ENCODE assay signal across 22 cellular contexts in the genomic region with DNA sequence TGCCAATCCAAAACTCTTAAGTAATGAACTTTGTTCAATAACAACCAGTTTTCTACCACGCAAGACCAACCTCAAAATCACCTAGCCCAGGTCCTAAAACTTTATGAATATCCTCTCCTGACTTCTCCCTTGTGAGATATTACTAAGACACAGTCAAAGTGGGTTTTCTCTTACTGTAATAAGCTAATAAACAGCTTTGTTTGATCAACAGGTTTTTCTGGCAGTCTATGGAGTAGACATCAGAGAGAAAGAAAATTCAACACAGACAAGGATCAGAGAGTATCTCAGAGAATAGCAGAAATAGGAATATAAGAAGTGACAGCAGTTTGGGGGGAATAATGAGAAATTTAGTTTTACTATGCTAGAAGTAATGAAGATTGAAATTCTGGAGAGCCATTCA.
DNase-seq lines count a peak whose midpoint lies in the region; ATAC-seq, FAIRE-seq and TF ChIP-seq lines count a peak whose summit lies in the region.
"Had no signal": no experiment of that assay in that cellular context is flagged by ENCODE, and none has a peak within 500 bp of the region (broad histone marks: within the 10 kb centered on the region; RNA-seq: fewer than 3 reads in every experiment).

No MANE protein-coding gene starts in this region.

- 88% methylated on average over 1 of the region's 1 CpG for WGBS in prostate gland

- no peak overlapping the region for H3K4me3 ChIP-seq in HEK293 (ENCODE audit: low read depth, low read length)
- no peak overlapping the region for H3K4me3 ChIP-seq in OCI-LY3 (ENCODE audit: low read length)
- no peak overlapping the region for H3K4me3 ChIP-seq in prostate gland
- H3K4me3 ChIP-seq: BLaER1 treated with 17β-estradiol and CSF1 and Interleukin-3, amounts not matched to agents 10 nM and 100 nM had no signal

- no peak overlapping the region for H2AFZ ChIP-seq in OCI-LY3 (ENCODE audit: low read depth, low read length)

- H3K27ac ChIP-seq in HEK293 (ENCODE audit: extremely low read depth, low read depth, low read length) (no peak overlapping the region), OCI-LY3 (ENCODE audit: low read length) (peak overlapping the region; percentile 93), prostate gland (no peak overlapping the region)
- H3K27ac ChIP-seq: BLaER1 treated with 17β-estradiol and CSF1 and Interleukin-3, amounts not matched to agents 10 nM and 100 nM; C4-2B had no signal

- POLR2A ChIA-PET in HEK293 (lab: Yijun Ruan, JAX), result no interaction called here

- intact Hi-C loops in prostate gland (cut with DNase I), result no loop called here

- 0 out of 2 replicates have a peak overlapping the region, but pooled peaks have one; percentile 3 for H3K9ac ChIP-seq in OCI-LY3 (ENCODE audit: low read length)
- H3K9ac ChIP-seq: BLaER1 treated with 17β-estradiol and CSF1 and Interleukin-3, amounts not matched to agents 10 nM and 100 nM had no signal

- no peaks in the 10 kb centered on the region for H3K79me2 ChIP-seq in OCI-LY3 (ENCODE audit: low read length)

- no peak overlapping the region for H3K27ac Mint-ChIP-seq in activated naive CD4-positive, alpha-beta T cell treated with anti-CD3 and anti-CD28 coated beads, Interleukin-2, amount 50 U/mL, for 72 hours
- H3K27ac Mint-ChIP-seq: B cell; CD4-positive, alpha-beta T cell; CD8-positive, alpha-beta T cell had no signal

- peak; percentile 23 for FAIRE-seq in GM12891 (lab: Jason Lieb, UNC)
- FAIRE-seq: A204.1, D721Med, G401.6, GM18507, GM19239 had no signal

- ATAC-seq in activated naive CD4-positive, alpha-beta T cell treated with anti-CD3 and anti-CD28 coated beads, Interleukin-2, amount 50 U/mL, for 72 hours, result no peak
- ATAC-seq: CD8-positive, alpha-beta T cell had no signal

- CTCF ChIA-PET in HEK293 (lab: Yijun Ruan, JAX), result interaction anchor here (0.6 kb wide), 1 partner anchor 332 kb away, joined by 5 read pairs; no protein-coding TSS in a partner anchor

- H3K36me3 ChIP-seq in HEK293 (ENCODE audit: control insufficient read depth in 2 of 2, insufficient read depth in 1 of 2, low read length in 2 of 2) (peaks cover 10 to 18% of the 10 kb centered on the region in 2 experiments), OCI-LY3 (replicated peaks; ENCODE audit: low read depth, low read length) (peaks cover 33% of the 10 kb centered on the region), prostate gland (no peaks in the 10 kb centered on the region)

- H3K9me3 ChIP-seq in HEK293 (ENCODE audit: control insufficient read depth, insufficient read depth, low read depth, low read length) (no peaks in the 10 kb centered on the region), OCI-LY3 (ENCODE audit: insufficient read depth, low read length) (no peaks in the 10 kb centered on the region), prostate gland (no peaks in the 10 kb centered on the region)
- H3K9me3 ChIP-seq: BLaER1 treated with 17β-estradiol and CSF1 and Interleukin-3, amounts not matched to agents 10 nM and 100 nM; Caco-2 had no signal

- H3K4me2 ChIP-seq in OCI-LY3 (ENCODE audit: low read length), result peak overlapping the region; percentile 8; the same call in 1 of the 2 replicates
- H3K4me2 ChIP-seq: BLaER1 treated with 17β-estradiol and CSF1 and Interleukin-3, amounts not matched to agents 10 nM and 100 nM had no signal

- no peak for DNase-seq in GM12891 (ENCODE audit: insufficient read length, low spot score)
- DNase-seq in activated naive CD4-positive, alpha-beta T cell treated with anti-CD3 and anti-CD28 coated beads, Interleukin-2, amount 50 U/mL, for 72 hours (ENCODE audit: low spot score in 2 of 2), result no peak
- no peak for DNase-seq in Ammon's horn (ENCODE audit: low spot score)
- no peak for DNase-seq in prostate gland (ENCODE audit: low spot score)
- DNase-seq: 8988T; ACHN; Caco-2; Calu3; CD4-positive, alpha-beta T cell; CD8-positive, alpha-beta T cell; DMS79 treated with DMSO at 0.1 percent for 48 hours; GF-D8 had no signal

- no peaks in the 10 kb centered on the region for H4K20me1 ChIP-seq in OCI-LY3 (ENCODE audit: insufficient read depth, low read length)
- H4K20me1 ChIP-seq: BLaER1 treated with 17β-estradiol and CSF1 and Interleukin-3, amounts not matched to agents 10 nM and 100 nM had no signal

- 0 out of 2 replicates have a peak, but pooled peaks cover 4% of the 10 kb centered on the region for H3K4me1 ChIP-seq in HEK293 (ENCODE audit: control insufficient read depth, insufficient read depth, low read length)
- peaks cover 68% of the 10 kb centered on the region for H3K4me1 ChIP-seq in OCI-LY3 (ENCODE audit: low read length)
- no peaks in the 10 kb centered on the region for H3K4me1 ChIP-seq in prostate gland (replicated peaks)
- H3K4me1 ChIP-seq: BLaER1 treated with 17β-estradiol and CSF1 and Interleukin-3, amounts not matched to agents 10 nM and 100 nM; Caco-2 had no signal

- H3K27me3 ChIP-seq in OCI-LY3 (ENCODE audit: low read depth, low read length) (no peaks in the 10 kb centered on the region), prostate gland (replicated peaks; ENCODE audit: insufficient read depth) (no peaks in the 10 kb centered on the region)
- H3K27me3 ChIP-seq: BLaER1 treated with 17β-estradiol and CSF1 and Interleukin-3, amounts not matched to agents 10 nM and 100 nM had no signal

- no peaks in the 10 kb centered on the region for H3K9me3 Mint-ChIP-seq in activated naive CD4-positive, alpha-beta T cell treated with anti-CD3 and anti-CD28 coated beads, Interleukin-2, amount 50 U/mL, for 72 hours
- H3K9me3 Mint-ChIP-seq: CD4-positive, alpha-beta T cell; CD8-positive, alpha-beta T cell had no signal

- no peaks in the 10 kb centered on the region for H3K36me3 Mint-ChIP-seq in activated naive CD4-positive, alpha-beta T cell treated with anti-CD3 and anti-CD28 coated beads, Interleukin-2, amount 50 U/mL, for 72 hours

- TF ChIP-seq CTCF in HEK293 (tag by site-specific recombination; IDR thresholded peaks at IDR 0.05) (no peak), OCI-LY3 (IDR thresholded peaks at IDR 0.05; ENCODE audit: low read depth, low read length) (no peak), prostate gland (IDR thresholded peaks at IDR 0.05) (no peak)

- no peak for TF ChIP-seq POLR2A in GM12891 (IDR thresholded peaks at IDR 0.05; ENCODE audit: low read depth, low read length)
- TF ChIP-seq POLR2A in prostate gland (IDR thresholded peaks at IDR 0.05), result no peak

TF ChIP-seq in GM12891, 5 proteins besides CTCF, POLR2A, EP300 and RAD21:
- TF ChIP-seq POU2F2 (IDR thresholded peaks at IDR 0.05; ENCODE audit: low read depth, low read length), result no peak
- TF ChIP-seq PAX5 (IDR thresholded peaks at IDR 0.05; ENCODE audit: insufficient read depth, low read length, severe bottlenecking), result no peak
- TF ChIP-seq TAF1 (IDR thresholded peaks at IDR 0.05; ENCODE audit: low read depth, low read length), result no peak
- TF ChIP-seq SPI1 (IDR thresholded peaks at IDR 0.05; ENCODE audit: low read depth, low read length), result no peak
- TF ChIP-seq POLR2AphosphoS5 (IDR thresholded peaks at IDR 0.05; ENCODE audit: low read depth, low read length), result no peak
TF ChIP-seq in GM12891: peak in this region for 0.

TF ChIP-seq in HEK293, 187 proteins besides CTCF, POLR2A, EP300 and RAD21:
- TF ChIP-seq ZNF266 (tag by site-specific recombination; IDR thresholded peaks at IDR 0.05; ENCODE audit: low read depth) (no peak), SCRT1 (tag by site-specific recombination; IDR thresholded peaks at IDR 0.05; ENCODE audit: borderline replicate concordance) (peak; percentile 59; the same call in 1 of the 2 replicates), SCRT2 (tag by site-specific recombination; IDR thresholded peaks at IDR 0.05) (peak; percentile 84), ZNF548 (tag by site-specific recombination; IDR thresholded peaks at IDR 0.05) (no peak)
- TF ChIP-seq, protein P1, sequence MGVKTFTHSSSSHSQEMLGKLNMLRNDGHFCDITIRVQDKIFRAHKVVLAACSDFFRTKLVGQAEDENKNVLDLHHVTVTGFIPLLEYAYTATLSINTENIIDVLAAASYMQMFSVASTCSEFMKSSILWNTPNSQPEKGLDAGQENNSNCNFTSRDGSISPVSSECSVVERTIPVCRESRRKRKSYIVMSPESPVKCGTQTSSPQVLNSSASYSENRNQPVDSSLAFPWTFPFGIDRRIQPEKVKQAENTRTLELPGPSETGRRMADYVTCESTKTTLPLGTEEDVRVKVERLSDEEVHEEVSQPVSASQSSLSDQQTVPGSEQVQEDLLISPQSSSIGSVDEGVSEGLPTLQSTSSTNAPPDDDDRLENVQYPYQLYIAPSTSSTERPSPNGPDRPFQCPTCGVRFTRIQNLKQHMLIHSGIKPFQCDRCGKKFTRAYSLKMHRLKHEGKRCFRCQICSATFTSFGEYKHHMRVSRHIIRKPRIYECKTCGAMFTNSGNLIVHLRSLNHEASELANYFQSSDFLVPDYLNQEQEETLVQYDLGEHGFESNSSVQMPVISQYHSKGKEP (tag by site-specific recombination; IDR thresholded peaks at IDR 0.05), result no peak
